ENCODE assay signal across 8 cellular contexts in the genomic region with DNA sequence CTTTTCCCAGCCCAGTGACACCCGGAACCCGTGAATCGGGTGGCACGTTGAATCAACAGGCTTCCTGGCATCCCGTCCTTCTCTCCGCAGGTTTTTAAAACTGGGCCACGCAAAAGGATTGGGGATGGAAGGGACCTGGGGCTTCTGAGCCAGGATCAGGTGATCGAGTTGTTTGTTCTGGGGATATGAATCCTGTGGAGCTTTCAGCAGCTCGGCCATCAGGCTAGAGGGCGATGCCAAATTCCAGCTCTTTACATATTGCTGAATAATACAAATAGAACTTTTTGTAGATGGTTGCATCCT. TPM values are rescaled to one million over a fixed set of nuclear protein-coding genes. Genes with fewer than 3 reads are reported as not detected.
DNase-seq lines count a peak whose midpoint lies in the region; ATAC-seq and TF ChIP-seq lines count a peak whose summit lies in the region.

No MANE protein-coding gene starts in this region.

- no peaks in the 10 kb centered on the region for H3K27me3 Mint-ChIP-seq in activated T-cell treated with anti-CD3 and anti-CD28 coated beads, Interleukin-2, amount 50 U/mL, for 4 hours (ENCODE audit: low read depth)
- no peaks in the 10 kb centered on the region for H3K27me3 Mint-ChIP-seq in activated naive CD8-positive, alpha-beta T cell treated with anti-CD3 and anti-CD28 coated beads, Interleukin-2, amount 50 U/mL, for 24 hours

- no peak for TF ChIP-seq EP300 in transverse colon (IDR thresholded peaks at IDR 0.05; ENCODE audit: low read depth)

- H3K4me3 Mint-ChIP-seq in activated T-cell treated with anti-CD3 and anti-CD28 coated beads, Interleukin-2, amount 50 U/mL, for 4 hours: peak overlapping the region; percentile 100
- peak overlapping the region; percentile 97 for H3K4me3 Mint-ChIP-seq in activated naive CD8-positive, alpha-beta T cell treated with anti-CD3 and anti-CD28 coated beads, Interleukin-2, amount 50 U/mL, for 24 hours

- H3K27ac Mint-ChIP-seq in activated naive CD8-positive, alpha-beta T cell treated with anti-CD3 and anti-CD28 coated beads, Interleukin-2, amount 50 U/mL, for 24 hours: peak overlapping the region; percentile 98

- no peaks in the 10 kb centered on the region for H3K9me3 Mint-ChIP-seq in activated T-cell treated with anti-CD3 and anti-CD28 coated beads, Interleukin-2, amount 50 U/mL, for 4 hours
- no peaks in the 10 kb centered on the region for H3K9me3 Mint-ChIP-seq in activated naive CD8-positive, alpha-beta T cell treated with anti-CD3 and anti-CD28 coated beads, Interleukin-2, amount 50 U/mL, for 24 hours

- WGBS in liver: under 1% methylated on average over 10 of the region's 10 CpGs
- WGBS in transverse colon (ENCODE audit: low coverage in 1 of 2), 2 donors: 0% methylated on average over 10 of the region's 10 CpGs; no CpG with 5 or more reads in 1 of the 2 donors

- H3K27ac ChIP-seq in liver (ENCODE audit: low read depth in 1 of 2, low read length in 2 of 2): peak overlapping the region; percentile 92 to 96
- H3K27ac ChIP-seq in transverse colon: peak overlapping the region; percentile 95 to 98 (median 95)

- H3K4me1 Mint-ChIP-seq in activated T-cell treated with anti-CD3 and anti-CD28 coated beads, Interleukin-2, amount 50 U/mL, for 4 hours (ENCODE audit: low read depth): peaks cover 55% of the 10 kb centered on the region
- H3K4me1 Mint-ChIP-seq in activated naive CD8-positive, alpha-beta T cell treated with anti-CD3 and anti-CD28 coated beads, Interleukin-2, amount 50 U/mL, for 24 hours: peaks cover 47% of the 10 kb centered on the region

- in situ Hi-C loops in transverse colon (cut with MboI; ENCODE audit: low pct_ligation_motif_present in 1 of 4, low pct_unique_long_range_greater_than_20kb in 1 of 4, low sequenced_read_pairs in 3 of 4): no loop called here

- H3K9me3 ChIP-seq in liver (ENCODE audit: control insufficient read depth in 4 of 4, low read length in 3 of 4) (no peaks in the 10 kb centered on the region), transverse colon (no peaks in the 10 kb centered on the region)

- no peak for ATAC-seq in activated T-cell treated with anti-CD3 and anti-CD28 coated beads, Interleukin-2, amount 50 U/mL, for 4 hours
- no peak for ATAC-seq in activated naive CD8-positive, alpha-beta T cell treated with anti-CD3 and anti-CD28 coated beads, Interleukin-2, amount 50 U/mL, for 24 hours
- no peak for ATAC-seq in GM21723 (IDR thresholded peaks at IDR 0.05; ENCODE audit: unreplicated experiment)

- no peak for TF ChIP-seq POLR2A in transverse colon (IDR thresholded peaks at IDR 0.05)

- H3K4me1 ChIP-seq in liver (ENCODE audit: control insufficient read depth in 4 of 4, insufficient read depth in 4 of 4, low read length in 3 of 4): peaks cover 6 to 34% (median 23%) of the 10 kb centered on the region in 4 donors
- H3K4me1 ChIP-seq in transverse colon: peaks cover 14 to 46% (median 18%) of the 10 kb centered on the region in 4 donors

- H3K4me3 ChIP-seq in liver (ENCODE audit: low read depth in 1 of 3, low read length in 3 of 3): peak overlapping the region; percentile 61 to 89 (median 72)
- peak overlapping the region; percentile 50 to 91 (median 75) for H3K4me3 ChIP-seq in transverse colon

- TF ChIP-seq RAD21 in liver (IDR thresholded peaks at IDR 0.05): no peak

- H3K36me3 ChIP-seq in liver (ENCODE audit: control insufficient read depth in 4 of 4, insufficient read depth in 3 of 4, low read depth in 1 of 4, low read length in 3 of 4) (peaks cover 3 to 11% (median 7%) of the 10 kb centered on the region in 4 donors), transverse colon (peaks cover 0 to 9% (median 3%) of the 10 kb centered on the region in 4 donors)

- peak overlapping the region; percentile 90 to 97 for H3K9ac ChIP-seq in liver (ENCODE audit: low read depth in 1 of 2, low read length in 2 of 2)

- H3K27me3 ChIP-seq in liver (ENCODE audit: control insufficient read depth in 4 of 4, insufficient read depth in 4 of 4, low read length in 3 of 4): no peaks in the 10 kb centered on the region
- H3K27me3 ChIP-seq in transverse colon: no peaks in the 10 kb centered on the region

- TF ChIP-seq CTCF in liver (IDR thresholded peaks at IDR 0.05; ENCODE audit: low read depth, low read length, missing input control) (no peak), transverse colon (IDR thresholded peaks at IDR 0.05) (no peak)

- no peak for DNase-seq in activated T-cell treated with anti-CD3 and anti-CD28 coated beads, Interleukin-2, amount 50 U/mL, for 4 hours
- DNase-seq in activated T-cell treated with anti-CD3 and anti-CD28 coated beads for 4 hours: no peak
- no peak for DNase-seq in activated naive CD8-positive, alpha-beta T cell treated with anti-CD3 and anti-CD28 coated beads, Interleukin-2, amount 50 U/mL, for 24 hours
- no peak for DNase-seq in transverse colon
- no peak for DNase-seq in stimulated activated CD4-positive, alpha-beta T cell treated with anti-CD3 and anti-CD28 coated beads, Interleukin-12 subunit alpha, Interleukin-12 subunit beta, amount 100 ng/mL, for 4 hours
- DNase-seq in putamen (ENCODE audit: low spot score): no peak

- peaks cover 28% of the 10 kb centered on the region for H3K36me3 Mint-ChIP-seq in activated T-cell treated with anti-CD3 and anti-CD28 coated beads, Interleukin-2, amount 50 U/mL, for 4 hours (ENCODE audit: insufficient read depth)
- H3K36me3 Mint-ChIP-seq in activated naive CD8-positive, alpha-beta T cell treated with anti-CD3 and anti-CD28 coated beads, Interleukin-2, amount 50 U/mL, for 24 hours (ENCODE audit: low read depth): peaks cover 46% of the 10 kb centered on the region

- intact Hi-C loops in transverse colon (cut with DNase I; ENCODE audit: low total_unique reads): no loop called here

TF ChIP-seq in liver, 16 proteins besides CTCF, POLR2A, EP300 and RAD21:
- TF ChIP-seq SP1 (IDR thresholded peaks at IDR 0.05) (no peak), FOXA2 (IDR thresholded peaks at IDR 0.05) (no peak), HNF4A (conservative IDR thresholded peaks at IDR 0.05) (no peak), GABPA (IDR thresholded peaks at IDR 0.05 in 1 of 2, conservative IDR thresholded peaks at IDR 0.05 in 1 of 2) (no peak), RXRA (IDR thresholded peaks at IDR 0.05) (no peak)
- TF ChIP-seq, protein P1, sequence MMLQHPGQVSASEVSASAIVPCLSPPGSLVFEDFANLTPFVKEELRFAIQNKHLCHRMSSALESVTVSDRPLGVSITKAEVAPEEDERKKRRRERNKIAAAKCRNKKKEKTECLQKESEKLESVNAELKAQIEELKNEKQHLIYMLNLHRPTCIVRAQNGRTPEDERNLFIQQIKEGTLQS (IDR thresholded peaks at IDR 0.05): no peak
- TF ChIP-seq, protein P2, sequence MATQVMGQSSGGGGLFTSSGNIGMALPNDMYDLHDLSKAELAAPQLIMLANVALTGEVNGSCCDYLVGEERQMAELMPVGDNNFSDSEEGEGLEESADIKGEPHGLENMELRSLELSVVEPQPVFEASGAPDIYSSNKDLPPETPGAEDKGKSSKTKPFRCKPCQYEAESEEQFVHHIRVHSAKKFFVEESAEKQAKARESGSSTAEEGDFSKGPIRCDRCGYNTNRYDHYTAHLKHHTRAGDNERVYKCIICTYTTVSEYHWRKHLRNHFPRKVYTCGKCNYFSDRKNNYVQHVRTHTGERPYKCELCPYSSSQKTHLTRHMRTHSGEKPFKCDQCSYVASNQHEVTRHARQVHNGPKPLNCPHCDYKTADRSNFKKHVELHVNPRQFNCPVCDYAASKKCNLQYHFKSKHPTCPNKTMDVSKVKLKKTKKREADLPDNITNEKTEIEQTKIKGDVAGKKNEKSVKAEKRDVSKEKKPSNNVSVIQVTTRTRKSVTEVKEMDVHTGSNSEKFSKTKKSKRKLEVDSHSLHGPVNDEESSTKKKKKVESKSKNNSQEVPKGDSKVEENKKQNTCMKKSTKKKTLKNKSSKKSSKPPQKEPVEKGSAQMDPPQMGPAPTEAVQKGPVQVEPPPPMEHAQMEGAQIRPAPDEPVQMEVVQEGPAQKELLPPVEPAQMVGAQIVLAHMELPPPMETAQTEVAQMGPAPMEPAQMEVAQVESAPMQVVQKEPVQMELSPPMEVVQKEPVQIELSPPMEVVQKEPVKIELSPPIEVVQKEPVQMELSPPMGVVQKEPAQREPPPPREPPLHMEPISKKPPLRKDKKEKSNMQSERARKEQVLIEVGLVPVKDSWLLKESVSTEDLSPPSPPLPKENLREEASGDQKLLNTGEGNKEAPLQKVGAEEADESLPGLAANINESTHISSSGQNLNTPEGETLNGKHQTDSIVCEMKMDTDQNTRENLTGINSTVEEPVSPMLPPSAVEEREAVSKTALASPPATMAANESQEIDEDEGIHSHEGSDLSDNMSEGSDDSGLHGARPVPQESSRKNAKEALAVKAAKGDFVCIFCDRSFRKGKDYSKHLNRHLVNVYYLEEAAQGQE (IDR thresholded peaks at IDR 0.05): no peak
- TF ChIP-seq, protein P3, sequence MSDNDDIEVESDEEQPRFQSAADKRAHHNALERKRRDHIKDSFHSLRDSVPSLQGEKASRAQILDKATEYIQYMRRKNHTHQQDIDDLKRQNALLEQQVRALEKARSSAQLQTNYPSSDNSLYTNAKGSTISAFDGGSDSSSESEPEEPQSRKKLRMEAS (IDR thresholded peaks at IDR 0.05): no peak

RNA-seq across cellular contexts. Expression of a gene that starts 0.5 kb away (rescaled TPM):
- 100 to 1,000 TPM in 1 of 3 donors, 10 to 100 TPM in 2; 88.5 to 105 (median 98.3) TPM for total RNA-seq in activated T-cell treated with anti-CD3 and anti-CD28 coated beads, Interleukin-2, amount 50 U/mL, for 4 hours
- 10 to 100 TPM; 36.5 to 59.1 TPM for total RNA-seq in liver
- polyA plus RNA-seq in liver: 10 to 100 TPM; 10.6 to 24.1 TPM
- 100 to 1,000 TPM in 1 of 4 donors, 10 to 100 TPM in 3; 50.8 to 167 (median 61.6) TPM for total RNA-seq in transverse colon

RNA-seq across cellular contexts. Expression of a gene that starts 0.8 kb away (rescaled TPM):
- 10 to 100 TPM; 42.8 to 46.6 (median 45.4) TPM for total RNA-seq in activated T-cell treated with anti-CD3 and anti-CD28 coated beads, Interleukin-2, amount 50 U/mL, for 4 hours
- total RNA-seq in liver: 10 to 100 TPM; 24.1 to 29.6 TPM
- polyA plus RNA-seq in liver: 10 to 100 TPM; 26.3 to 38.9 TPM
- total RNA-seq in transverse colon: 10 to 100 TPM; 32.2 to 69.9 (median 49.1) TPM

RNA-seq across cellular contexts. Expression of a gene that starts 17.5 kb away (rescaled TPM):
- total RNA-seq in activated T-cell treated with anti-CD3 and anti-CD28 coated beads, Interleukin-2, amount 50 U/mL, for 4 hours: 100 to 1,000 TPM; 167 to 201 (median 183) TPM
- total RNA-seq in liver: 100 to 1,000 TPM in 1 of 2 donors, 10 to 100 TPM in 1; 39.1 to 122 TPM
- polyA plus RNA-seq in liver: 10 to 100 TPM; 24.8 to 30.8 TPM
- 100 to 1,000 TPM; 117 to 120 (median 118) TPM for total RNA-seq in transverse colon

RNA-seq across cellular contexts. Expression of a gene that starts 48.5 kb away (rescaled TPM):
- total RNA-seq in activated T-cell treated with anti-CD3 and anti-CD28 coated beads, Interleukin-2, amount 50 U/mL, for 4 hours: 10 to 100 TPM; 24.6 to 25.3 (median 24.7) TPM
- total RNA-seq in liver: 10 to 100 TPM in 1 of 2 donors, 1 to 10 TPM in 1; 1.8 to 14.5 TPM
- polyA plus RNA-seq in liver: under 1 TPM; 0.63 to 0.67 TPM
- total RNA-seq in transverse colon: 10 to 100 TPM in 3 of 4 donors, 1 to 10 TPM in 1; 8.3 to 70.8 (median 22.1) TPM

RNA-seq across cellular contexts. Expression of a gene that starts 49.2 kb away (rescaled TPM):
- 1 to 10 TPM in 2 of 3 donors, under 1 TPM in 1; 0.83 to 1.2 (median 1.1) TPM for total RNA-seq in activated T-cell treated with anti-CD3 and anti-CD28 coated beads, Interleukin-2, amount 50 U/mL, for 4 hours
- under 1 TPM; 0.25 to 0.65 TPM for total RNA-seq in liver
- under 1 TPM; 0.16 to 0.44 TPM for polyA plus RNA-seq in liver
- 1 to 10 TPM in 2 of 4 donors, under 1 TPM in 1, not detected in 1; 0.96 to 2.9 (median 1.4) TPM for total RNA-seq in transverse colon
